ENCODE assay signal across 8 cellular contexts in genomic region chr12:26937863-26938659, GRCh38. TPM values are rescaled to one million over a fixed set of nuclear protein-coding genes. Genes with fewer than 3 reads are reported as not detected.
DNase-seq lines count a peak whose midpoint lies in the region; ATAC-seq and TF ChIP-seq lines count a peak whose summit lies in the region.

TSS of gene FGFR1OP2 (plus strand) at chr12:26938470. CDS start at chr12:26954159, 15,689 bp downstream.
TSS of gene INTS13 (minus strand) at chr12:26937981. CDS start at chr12:26936803, 1,178 bp downstream.

- no peak for TF ChIP-seq CTCF in choroid plexus epithelial cell (conservative IDR thresholded peaks at IDR 0.05; ENCODE audit: low read depth, low read length)

- peaks cover 56% of the 10 kb centered on the region for H3K4me1 Mint-ChIP-seq in activated CD4-positive, alpha-beta T cell treated with anti-CD3 and anti-CD28 coated beads for 36 hours

- intact Hi-C loops in activated CD4-positive, alpha-beta T cell treated with anti-CD3 and anti-CD28 coated beads for 36 hours (cut with DNase I, micrococcal nuclease) = loop anchor here (1.0 to 10.0 kb wide), 9 partner anchors 76 to 1886 kb away; partner anchors contain the start of genes ITPR2 (in 2 of the 2), TM7SF3 (in 2 of the 2), MED21 (in 1 of the 2) and MRPS35 (in 1 of the 2)

- peak; percentile 99 for DNase-seq in Ammon's horn (ENCODE audit: low spot score)
- DNase-seq in GM19238 (ENCODE audit: insufficient read length, low spot score) = peak; percentile 76
- peak; percentile 97 to 98 for DNase-seq in NCI-H524 (lab: John Stamatoyannopoulos, UW)
- DNase-seq in activated CD4-positive, alpha-beta T cell treated with anti-CD3 and anti-CD28 coated beads for 36 hours = peak; percentile 99
- peak; percentile 99 for DNase-seq in choroid plexus epithelial cell (ENCODE audit: low read depth)
- DNase-seq in kidney glomerular epithelial cell (lab: John Stamatoyannopoulos, UW) = peak; percentile 96
- peak; percentile 90 to 92 for DNase-seq in stimulated activated CD4-positive, alpha-beta T cell treated with anti-CD3 and anti-CD28 coated beads, Interleukin-1b, Interleukin-23, amount 100 ng/mL, for 1 hour (ENCODE audit: low read depth in 2 of 2)

- peak within 1 kb of the TSS; percentile 80 for H3K4me3 ChIP-seq in choroid plexus epithelial cell (ENCODE audit: low read depth, low read length)

- no peaks in the 10 kb centered on the region for H3K9me3 Mint-ChIP-seq in activated CD4-positive, alpha-beta T cell treated with anti-CD3 and anti-CD28 coated beads for 36 hours (ENCODE audit: low read depth)

- ATAC-seq in HG03442 (IDR thresholded peaks at IDR 0.05; ENCODE audit: unreplicated experiment) = peak; percentile 85
- ATAC-seq in activated CD4-positive, alpha-beta T cell treated with anti-CD3 and anti-CD28 coated beads for 36 hours = peak; percentile 92

- peak within 1 kb of the TSS; percentile 98 for H3K4me3 Mint-ChIP-seq in activated CD4-positive, alpha-beta T cell treated with anti-CD3 and anti-CD28 coated beads for 36 hours

- POLR2A ChIA-PET in activated CD4-positive, alpha-beta T cell treated with anti-CD3 and anti-CD28 coated beads for 36 hours (lab: Charles Lee) = interaction anchor here (0.6 kb wide), 1 partner anchor 34 kb away, joined by 12 read pairs; no protein-coding TSS in a partner anchor

- H3K27ac Mint-ChIP-seq in activated CD4-positive, alpha-beta T cell treated with anti-CD3 and anti-CD28 coated beads for 36 hours = peak within 1 kb of the TSS; percentile 99

- no peaks in the 10 kb centered on the region for H3K27me3 Mint-ChIP-seq in activated CD4-positive, alpha-beta T cell treated with anti-CD3 and anti-CD28 coated beads for 36 hours

- peaks cover 19% of the 10 kb centered on the region for H3K36me3 Mint-ChIP-seq in activated CD4-positive, alpha-beta T cell treated with anti-CD3 and anti-CD28 coated beads for 36 hours (ENCODE audit: low read depth)

- CTCF ChIA-PET in activated CD4-positive, alpha-beta T cell treated with anti-CD3 and anti-CD28 coated beads for 36 hours (lab: Charles Lee) = interaction anchor here (0.8 to 2.2 kb wide), 4 partner anchors 76 to 585 kb away, joined by 3 to 13 read pairs (median 3); partner anchors contain the start of gene TM7SF3

RNA-seq across cellular contexts. Expression of gene FGFR1OP2, which starts in this region (rescaled TPM):
- 10 to 100 TPM; 38.5 to 43.1 TPM for total RNA-seq in activated CD4-positive, alpha-beta T cell treated with anti-CD3 and anti-CD28 coated beads for 36 hours

RNA-seq across cellular contexts. Expression of gene INTS13, which starts in this region (rescaled TPM):
- total RNA-seq in activated CD4-positive, alpha-beta T cell treated with anti-CD3 and anti-CD28 coated beads for 36 hours = 10 to 100 TPM; 66.3 to 71.5 TPM

Comparison
In these comparisons a context has a peak if more than half of its experiments do, and no peak if none do; other contexts are left out.
1. Peak in every context shown above with its lines: DNase-seq, ATAC-seq and H3K4me3 ChIP-seq.